Comparison of ENCODE assay signal across 13 cellular contexts in the genomic region with DNA sequence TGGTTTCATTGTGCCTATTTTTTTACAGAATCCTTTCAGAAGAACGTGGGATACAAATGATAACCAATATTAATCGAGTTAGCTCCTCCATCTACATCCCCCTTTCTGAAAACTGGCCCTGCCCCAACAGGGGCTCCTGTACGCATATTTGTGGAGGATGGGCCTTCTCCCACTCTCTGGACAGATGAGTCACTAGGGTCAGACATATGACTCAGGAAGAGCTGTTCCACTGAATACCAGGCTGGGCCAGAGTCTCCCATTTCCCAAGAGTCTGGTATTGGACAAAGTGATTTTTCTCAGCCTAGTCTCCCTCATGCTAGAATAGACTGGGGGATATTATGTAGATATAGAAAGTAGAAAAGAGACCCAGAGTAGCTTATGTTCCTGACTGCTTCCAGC.
DNase-seq lines count a peak whose midpoint lies in the region; ATAC-seq and TF ChIP-seq lines count a peak whose summit lies in the region.
"Had no signal": no experiment of that assay in that cellular context is flagged by ENCODE, and none has a peak within 500 bp of the region (broad histone marks: within the 10 kb centered on the region; RNA-seq: fewer than 3 reads in every experiment).

No MANE protein-coding gene starts in this region.

- intact Hi-C loops in spleen (cut with DNase I; ENCODE audit: low total_unique reads): no loop called here

- H3K27me3 Mint-ChIP-seq in brain: no peaks in the 10 kb centered on the region

- H3K27ac Mint-ChIP-seq in brain: peak overlapping the region in 3 of 5 experiments; percentile 13 to 93 (median 84)

- TF ChIP-seq CTCF in brain (conservative IDR thresholded peaks at IDR 0.05): no peak
- no peak for TF ChIP-seq CTCF in kidney epithelial cell (IDR thresholded peaks at IDR 0.05; ENCODE audit: insufficient read depth, low read length, poor library complexity, severe bottlenecking)
- no peak for TF ChIP-seq CTCF in spleen (IDR thresholded peaks at IDR 0.05 in 8 of 11, conservative IDR thresholded peaks at IDR 0.05 in 3 of 11)

- H3K36me3 ChIP-seq in kidney epithelial cell (ENCODE audit: control insufficient read depth, insufficient read depth, low read length) (no peaks in the 10 kb centered on the region), spleen (no peaks in the 10 kb centered on the region)
- H3K36me3 ChIP-seq: left ventricle myocardium inferior had no signal

- in situ Hi-C loops in ACHN (cut with HindIII; ENCODE audit: low pct_ligation_motif_present, low pct_unique_long_range_greater_than_20kb, low sequenced_read_pairs): no loop called here

- peak; percentile 52 for DNase-seq in ACHN
- DNase-seq in HS-5 (ENCODE audit: low read depth): peak; percentile 55
- peak; percentile 70 for DNase-seq in kidney epithelial cell (ENCODE audit: low read depth)
- DNase-seq in spleen: no peak
- no peak for DNase-seq in stimulated activated CD4-positive, alpha-beta T cell treated with anti-CD3 and anti-CD28 coated beads, Interleukin-4, amount 100 ng/mL, for 4 hours
- no peak for DNase-seq in stimulated activated CD4-positive, alpha-beta T cell treated with anti-CD3 and anti-CD28 coated beads, Interleukin-1b, Interleukin-23, amount 100 ng/mL, for 48 hours
- DNase-seq: dorsolateral prefrontal cortex, left ventricle myocardium inferior had no signal

- H3K4me3 ChIP-seq in kidney epithelial cell (ENCODE audit: low read depth, low read length) (no peak overlapping the region), spleen (no peak overlapping the region)
- H3K4me3 ChIP-seq: dorsolateral prefrontal cortex, left ventricle myocardium inferior, skin epidermis had no signal

- H3K27me3 ChIP-seq in kidney epithelial cell (ENCODE audit: control insufficient read depth, insufficient read depth, low read length) (no peaks in the 10 kb centered on the region), spleen (replicated peaks in 1 of 7) (no peaks in the 10 kb centered on the region)
- H3K27me3 ChIP-seq: dorsolateral prefrontal cortex had no signal

- H3K36me3 Mint-ChIP-seq in brain: no peaks in the 10 kb centered on the region

- H3K4me3 Mint-ChIP-seq in brain: no peak overlapping the region

- no peak overlapping the region for H3K27ac ChIP-seq in spleen
- H3K27ac ChIP-seq: C4-2B, HL-60, left ventricle myocardium inferior had no signal

- 79 to 97% (median 92%) methylated on average over 3 of the region's 3 CpGs for WGBS in spleen, 5 donors

- peaks cover 73% of the 10 kb centered on the region for H3K4me1 Mint-ChIP-seq in brain

- no peak for ATAC-seq in GM21367 (IDR thresholded peaks at IDR 0.05; ENCODE audit: unreplicated experiment)

- peaks cover 0 to 10% (median 2%) of the 10 kb centered on the region in 8 donors for H3K9me3 ChIP-seq in spleen

- peaks cover 0 to 3% (median 0%) of the 10 kb centered on the region in 5 experiments for H3K9me3 Mint-ChIP-seq in brain

- H3K4me1 ChIP-seq in spleen: peaks cover 0 to 38% (median 29%) of the 10 kb centered on the region in 6 donors

- no peak for TF ChIP-seq POLR2A in spleen (IDR thresholded peaks at IDR 0.05)

Comparison
In these comparisons a context has a peak if more than half of its experiments do, and no peak if none do; other contexts are left out.
1. DNase-seq: peak in ACHN (single experiment), HS-5 (single experiment) and kidney epithelial cell (single experiment); none in spleen (single experiment), stimulated activated CD4-positive, alpha-beta T cell treated with anti-CD3 and anti-CD28 coated beads, Interleukin-4, amount 100 ng/mL, for 4 hours (0 of 2) and stimulated activated CD4-positive, alpha-beta T cell treated with anti-CD3 and anti-CD28 coated beads, Interleukin-1b, Interleukin-23, amount 100 ng/mL, for 48 hours (single experiment).